24 cellular contexts compared by ENCODE assay signal in genomic region chr4:155522201-155522600, GRCh38.
DNase-seq lines count a peak whose midpoint lies in the region; ATAC-seq and TF ChIP-seq lines count a peak whose summit lies in the region.
"Had no signal": no experiment of that assay in that cellular context is flagged by ENCODE, and none has a peak within 500 bp of the region (broad histone marks: within the 10 kb centered on the region; RNA-seq: fewer than 3 reads in every experiment).

No MANE protein-coding gene starts in this region.

- DNase-seq in Karpas-422 (no peak), choroid plexus epithelial cell (ENCODE audit: low read depth) (peak; percentile 8), left lung (no peak), thoracic aorta (ENCODE audit: low spot score) (no peak), medulla oblongata (ENCODE audit: extremely low spot score) (no peak)
- DNase-seq in CD8-positive, alpha-beta T cell = no peak
- DNase-seq: activated CD4-positive, CD25-positive, alpha-beta regulatory T cell treated with anti-CD3 and anti-CD28 coated beads, Interleukin-2, amount 50 U/mL, for 72 hours; activated CD8-positive, alpha-beta T cell treated with anti-CD3 and anti-CD28 coated beads, Interleukin-2, amount 10 ng/mL, durations not matched to agents 7 days and 5 days; activated gamma-delta T cell treated with Interleukin-2 at 50 U/mL for 16 hours; activated naive CD8-positive, alpha-beta T cell treated with anti-CD3 and anti-CD28 coated beads, Interleukin-2, amount 50 U/mL, for 24 hours; activated T-cell treated with anti-CD3 and anti-CD28 coated beads, Interleukin-2, amount 50 U/mL, for 1 hour; C1 segment of cervical spinal cord; cortex of kidney; EL; hippocampal formation; islet precursor cell; lower lobe of right lung; MM.1S; NCI-H1436; NCI-H774; RPMI8226; stimulated activated CD4-positive, alpha-beta T cell treated with anti-CD3 and anti-CD28 coated beads, Interleukin-1b, Interleukin-23, amount 100 ng/mL, for 48 hours; substantia nigra had no signal

- no peak overlapping the region for H3K9ac ChIP-seq in Karpas-422 (ENCODE audit: low read length)

- no peaks in the 10 kb centered on the region for H3K4me1 Mint-ChIP-seq in CD8-positive, alpha-beta T cell (ENCODE audit: low read depth)

- peak; percentile 46 for ATAC-seq in left lung
- no peak for ATAC-seq in thoracic aorta (ENCODE audit: insufficient number of reproducible peaks, low FRiP score, low read depth)
- no peak for ATAC-seq in CD8-positive, alpha-beta T cell
- no peak for ATAC-seq in GM21529 (IDR thresholded peaks at IDR 0.05; ENCODE audit: unreplicated experiment)
- ATAC-seq: activated CD8-positive, alpha-beta T cell treated with anti-CD3 and anti-CD28 coated beads, Interleukin-2, amount 10 ng/mL, durations not matched to agents 7 days and 5 days; activated naive CD8-positive, alpha-beta T cell treated with anti-CD3 and anti-CD28 coated beads, Interleukin-2, amount 50 U/mL, for 24 hours; lower lobe of right lung had no signal

- TF ChIP-seq CTCF in choroid plexus epithelial cell (conservative IDR thresholded peaks at IDR 0.05; ENCODE audit: low read depth, low read length) (no peak), left lung (IDR thresholded peaks at IDR 0.05) (no peak), thoracic aorta (IDR thresholded peaks at IDR 0.05) (no peak)
- no peak for TF ChIP-seq CTCF in CD8-positive, alpha-beta T cell (IDR thresholded peaks at IDR 0.05)

- no peak overlapping the region for H3K4me3 Mint-ChIP-seq in CD8-positive, alpha-beta T cell
- H3K4me3 Mint-ChIP-seq: activated CD8-positive, alpha-beta T cell treated with anti-CD3 and anti-CD28 coated beads, Interleukin-2, amount 10 ng/mL, durations not matched to agents 7 days and 5 days; activated naive CD8-positive, alpha-beta T cell treated with anti-CD3 and anti-CD28 coated beads, Interleukin-2, amount 50 U/mL, for 24 hours had no signal

- peaks cover 6% of the 10 kb centered on the region for H3K9me3 Mint-ChIP-seq in CD8-positive, alpha-beta T cell

- no peaks in the 10 kb centered on the region for H3K9me2 ChIP-seq in Karpas-422 (replicated peaks; ENCODE audit: insufficient read depth, low read length)

- H2AFZ ChIP-seq in Karpas-422 (ENCODE audit: low read length) = peak overlapping the region; percentile 52

- intact Hi-C loops in left lung (cut with DNase I) = no loop called here
- intact Hi-C loops in CD8-positive, alpha-beta T cell (cut with DNase I, micrococcal nuclease) = loop anchor here in 1 of 2 experiments (10.0 kb wide), 1 partner anchor 253 kb away; no protein-coding TSS in a partner anchor

- H3K27me3 ChIP-seq in Karpas-422 (ENCODE audit: low read length) (no peaks in the 10 kb centered on the region), left lung (no peaks in the 10 kb centered on the region), thoracic aorta (replicated peaks; ENCODE audit: insufficient read depth) (no peaks in the 10 kb centered on the region)
- no peaks in the 10 kb centered on the region for H3K27me3 ChIP-seq in CD8-positive, alpha-beta T cell (ENCODE audit: insufficient read depth, low read length)

- H3K27ac ChIP-seq in Karpas-422 (ENCODE audit: low read length) (no peak overlapping the region), left lung (no peak overlapping the region), thoracic aorta (peak overlapping the region; percentile 23 to 52)
- H3K27ac ChIP-seq in CD8-positive, alpha-beta T cell (ENCODE audit: low read depth, low read length) = no peak overlapping the region
- H3K27ac ChIP-seq: lower lobe of right lung had no signal

- no peak overlapping the region for H3K27ac Mint-ChIP-seq in CD8-positive, alpha-beta T cell
- H3K27ac Mint-ChIP-seq: activated CD8-positive, alpha-beta T cell treated with anti-CD3 and anti-CD28 coated beads, Interleukin-2, amount 10 ng/mL, durations not matched to agents 7 days and 5 days; activated naive CD8-positive, alpha-beta T cell treated with anti-CD3 and anti-CD28 coated beads, Interleukin-2, amount 50 U/mL, for 24 hours had no signal

- no peaks in the 10 kb centered on the region for H4K20me1 ChIP-seq in Karpas-422 (ENCODE audit: insufficient read depth, low read depth, low read length)

- H3K36me3 ChIP-seq in Karpas-422 (ENCODE audit: insufficient read depth, low read length) (peaks cover 21% of the 10 kb centered on the region), left lung (no peaks in the 10 kb centered on the region), thoracic aorta (no peaks in the 10 kb centered on the region)
- no peaks in the 10 kb centered on the region for H3K36me3 ChIP-seq in CD8-positive, alpha-beta T cell (ENCODE audit: insufficient read depth, low read length)
- H3K36me3 ChIP-seq: lower lobe of right lung had no signal

- CTCF ChIA-PET in CD8-positive, alpha-beta T cell (lab: Charles Lee) = no interaction called here

- no peaks in the 10 kb centered on the region for H3K36me3 Mint-ChIP-seq in CD8-positive, alpha-beta T cell

- H3K79me2 ChIP-seq in Karpas-422 (ENCODE audit: low read length) = no peaks in the 10 kb centered on the region

- H3K9me3 ChIP-seq in Karpas-422 (ENCODE audit: low read length) (peaks cover 21% of the 10 kb centered on the region), left lung (peaks cover 0 to 7% of the 10 kb centered on the region in 2 donors), thoracic aorta (no peaks in the 10 kb centered on the region)
- no peaks in the 10 kb centered on the region for H3K9me3 ChIP-seq in CD8-positive, alpha-beta T cell (ENCODE audit: low read length)
- H3K9me3 ChIP-seq: lower lobe of right lung had no signal

- H3K4me3 ChIP-seq in Karpas-422 (ENCODE audit: low read length) (no peak overlapping the region), choroid plexus epithelial cell (ENCODE audit: low read depth, low read length) (no peak overlapping the region), left lung (no peak overlapping the region), thoracic aorta (no peak overlapping the region)
- no peak overlapping the region for H3K4me3 ChIP-seq in CD8-positive, alpha-beta T cell (ENCODE audit: low read depth, low read length)
- H3K4me3 ChIP-seq: lower lobe of right lung had no signal

- H3K27me3 Mint-ChIP-seq in CD8-positive, alpha-beta T cell (ENCODE audit: low read depth) = no peaks in the 10 kb centered on the region

- no peak overlapping the region for H3K4me2 ChIP-seq in Karpas-422 (ENCODE audit: low read depth, low read length, poor library complexity, severe bottlenecking)

- peaks cover 21% of the 10 kb centered on the region for H3K4me1 ChIP-seq in Karpas-422 (ENCODE audit: low read length)
- peaks cover 3 to 5% of the 10 kb centered on the region in 2 donors for H3K4me1 ChIP-seq in left lung
- peaks cover 3 to 32% of the 10 kb centered on the region in 2 donors for H3K4me1 ChIP-seq in thoracic aorta (ENCODE audit: control insufficient read depth in 1 of 2, low read depth in 2 of 2)
- no peaks in the 10 kb centered on the region for H3K4me1 ChIP-seq in CD8-positive, alpha-beta T cell (ENCODE audit: insufficient read depth, low read length)

- POLR2A ChIA-PET in CD8-positive, alpha-beta T cell (lab: Charles Lee) = no interaction called here

Comparison
In these comparisons a context has a peak if more than half of its experiments do, and no peak if none do; other contexts are left out.
1. H3K27ac ChIP-seq: peak in thoracic aorta (2 of 2); none in Karpas-422 (single experiment), left lung (0 of 2) and CD8-positive, alpha-beta T cell (single experiment).